14 cellular contexts compared by ENCODE assay signal in the genomic region with DNA sequence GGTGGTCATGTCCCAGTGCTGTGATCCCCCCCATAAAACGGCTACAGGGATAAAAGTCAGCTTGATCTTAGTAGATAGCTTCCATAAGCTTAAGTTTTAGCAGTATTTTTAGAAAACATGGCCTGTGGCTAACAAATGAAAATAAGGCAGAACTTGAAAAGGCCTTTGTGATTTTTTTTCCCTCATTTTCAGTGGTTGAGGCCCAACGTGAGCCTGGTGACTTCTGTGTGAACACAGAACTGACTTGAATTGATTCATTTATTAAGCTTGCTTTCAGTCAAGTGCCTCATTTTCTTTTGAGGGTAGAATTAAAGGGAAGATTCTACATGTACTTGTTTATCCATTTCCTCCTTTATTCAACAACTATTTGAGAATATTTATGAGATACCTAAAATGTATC. TPM values are rescaled to one million over a fixed set of nuclear protein-coding genes. Genes with fewer than 3 reads are reported as not detected.
DNase-seq lines count a peak whose midpoint lies in the region; ATAC-seq and TF ChIP-seq lines count a peak whose summit lies in the region.
"Had no signal": no experiment of that assay in that cellular context is flagged by ENCODE, and none has a peak within 500 bp of the region (broad histone marks: within the 10 kb centered on the region; RNA-seq: fewer than 3 reads in every experiment).

No MANE protein-coding gene starts in this region.

- H3K36me3 Mint-ChIP-seq in HFFc6 (ENCODE audit: low read depth): peaks cover 79% of the 10 kb centered on the region
- peaks cover 91% of the 10 kb centered on the region for H3K36me3 Mint-ChIP-seq in activated B cell treated with CpG ODN at 0.5 μM for 24 hours (ENCODE audit: low read depth)
- H3K36me3 Mint-ChIP-seq in naive B cell: peaks cover 43 to 52% of the 10 kb centered on the region in 2 donors

- H3K9me3 Mint-ChIP-seq in HFFc6 (no peaks in the 10 kb centered on the region), activated B cell treated with CpG ODN at 0.5 μM for 24 hours (no peaks in the 10 kb centered on the region), naive B cell (peaks cover 0 to 4% (median 0%) of the 10 kb centered on the region in 7 donors)

- H3K27ac Mint-ChIP-seq in HFFc6: peak overlapping the region; percentile 80
- peak overlapping the region; percentile 53 for H3K27ac Mint-ChIP-seq in activated B cell treated with CpG ODN at 0.5 μM for 24 hours
- peak overlapping the region in 5 of 6 donors; percentile 33 to 94 (median 75) for H3K27ac Mint-ChIP-seq in naive B cell

- CTCF ChIA-PET in activated B cell treated with CpG ODN at 0.5 μM for 24 hours (lab: Charles Lee): interaction anchor here (0.8 to 2.0 kb wide), 3 partner anchors 39 to 188 kb away, joined by 3 to 13 read pairs (median 3); no protein-coding TSS in a partner anchor

- intact Hi-C loops in activated B cell treated with CpG ODN at 0.5 μM for 24 hours (cut with micrococcal nuclease) (loop anchor here (2.0 to 5.0 kb wide), 6 partner anchors 13 to 256 kb away; no protein-coding TSS in a partner anchor), cardiac septum (cut with DNase I) (loop anchor here (5.0 kb wide), 1 partner anchor 41 kb away; no protein-coding TSS in a partner anchor)

- peaks cover 96% of the 10 kb centered on the region for H3K4me1 Mint-ChIP-seq in HFFc6 (ENCODE audit: low read depth)
- peaks cover 80% of the 10 kb centered on the region for H3K4me1 Mint-ChIP-seq in activated B cell treated with CpG ODN at 0.5 μM for 24 hours
- H3K4me1 Mint-ChIP-seq in naive B cell: peaks cover 49 to 67% (median 53%) of the 10 kb centered on the region in 3 donors

- H3K27me3 Mint-ChIP-seq in HFFc6 (ENCODE audit: insufficient read depth): peaks cover 31% of the 10 kb centered on the region
- no peaks in the 10 kb centered on the region for H3K27me3 Mint-ChIP-seq in activated B cell treated with CpG ODN at 0.5 μM for 24 hours
- no peaks in the 10 kb centered on the region for H3K27me3 Mint-ChIP-seq in naive B cell

- ATAC-seq in activated B cell treated with CpG ODN at 0.5 μM for 24 hours (ENCODE audit: low read depth): no peak
- no peak for ATAC-seq in naive B cell (ENCODE audit: low read depth in 2 of 2)
- ATAC-seq: PC-3, psoas muscle, SK-N-SH treated with all-trans-retinoic acid at 6 μM for 48 hours had no signal

- POLR2A ChIA-PET in activated B cell treated with CpG ODN at 0.5 μM for 24 hours (lab: Charles Lee): interaction anchor here (0.8 to 2.1 kb wide), 8 partner anchors 9 to 178 kb away, joined by 3 to 9 read pairs (median 4); no protein-coding TSS in a partner anchor

- H3K4me3 Mint-ChIP-seq in HFFc6 (no peak overlapping the region), activated B cell treated with CpG ODN at 0.5 μM for 24 hours (no peak overlapping the region), naive B cell (no peak overlapping the region)

- DNase-seq in HFFc6 (no peak), activated B cell treated with CpG ODN at 0.5 μM for 24 hours (no peak), naive B cell (no peak), superior temporal gyrus (ENCODE audit: extremely low spot score) (peak; percentile 33), HuH-7 (ENCODE audit: low spot score) (no peak), NCI-H146 treated with DMSO at 0.1 percent for 48 hours (lab: John Stamatoyannopoulos, UW; ENCODE audit: unreplicated experiment) (no peak), cardiac septum (ENCODE audit: low spot score) (no peak)
- DNase-seq: activated naive CD4-positive, alpha-beta T cell; C1 segment of cervical spinal cord; NCI-H187 treated with DMSO at 0.1 percent for 48 hours; NCI-H526; PC-3; psoas muscle had no signal

- TF ChIP-seq CTCF in HFFc6 (IDR thresholded peaks at IDR 0.05) (no peak), activated B cell treated with CpG ODN at 0.5 μM for 24 hours (IDR thresholded peaks at IDR 0.05) (no peak)

RNA-seq across cellular contexts. Expression of gene CD44, which starts 44.6 kb away (rescaled TPM):
- 1,000 to 10,000 TPM; 1,912 to 2,221 (median 2,175) TPM for total RNA-seq in HFFc6 (2021; fragmentation: NEBNext Ultra II Directional; extraction: Animal tissue kit (Norgen Biotek cat#: 25700))
- 1,441 and 1,546 TPM in 2 replicates for total RNA-seq in activated B cell treated with CpG ODN at 0.5 μM for 24 hours
- polyA plus RNA-seq in naive B cell (ENCODE audit: low read depth in 6 of 6): 100 to 1,000 TPM; 156 to 277 (median 187) TPM
- total RNA-seq in cardiac septum: 55.6 TPM

Comparison
In these comparisons a context has a peak if more than half of its experiments do, and no peak if none do; other contexts are left out.
1. RNA of gene CD44, which starts 44.6 kb away (total RNA-seq): 1,912 to 2,221 TPM in HFFc6 and 1,441 to 1,546 TPM in activated B cell treated with CpG ODN at 0.5 μM for 24 hours; 55.6 TPM in cardiac septum (single experiment); every median in the first group is over 10 times any median in the second.
2. Peak in every context shown above with its lines, with median percentiles within 50 percentile points of each other: H3K27ac Mint-ChIP-seq.